ENCODE assay signal across 8 cellular contexts in genomic region chr10:103605359-103606156, GRCh38.
A peak's percentile ranks its signal among the peaks of the same experiment; 100 is the strongest.
DNase-seq lines count a peak whose midpoint lies in the region; ATAC-seq, FAIRE-seq and TF ChIP-seq lines count a peak whose summit lies in the region.

No MANE protein-coding gene starts in this region.

- TF ChIP-seq CTCF in WERI-Rb-1 (IDR thresholded peaks at IDR 0.05; ENCODE audit: low read depth, low read length) (peak; percentile 86), dorsolateral prefrontal cortex (IDR thresholded peaks at IDR 0.05 in 54 of 56, conservative IDR thresholded peaks at IDR 0.05 in 2 of 56; ENCODE audit: low read depth in 1 of 56, partially characterized antibody in 56 of 56) (peak; percentile 48 to 87 (median 77)), lung (IDR thresholded peaks at IDR 0.05; ENCODE audit: control extremely low read depth, extremely low read depth) (peak; percentile 46)

- no peaks in the 10 kb centered on the region for H3K4me1 ChIP-seq in lung (ENCODE audit: control insufficient read depth in 2 of 2, insufficient read depth in 2 of 2, low read length in 2 of 2)

- H3K9me3 ChIP-seq in WERI-Rb-1 (ENCODE audit: severe bottlenecking) (no peaks in the 10 kb centered on the region), lung (ENCODE audit: control insufficient read depth in 2 of 2, insufficient read depth in 1 of 2, low read length in 1 of 2) (peaks cover 0 to 2% of the 10 kb centered on the region in 2 donors)

- peak; percentile 62 for DNase-seq in CD1c-positive myeloid dendritic cell (ENCODE audit: extremely low spot score)
- DNase-seq in HT-29 (ENCODE audit: low spot score) = peak; percentile 53
- DNase-seq in WERI-Rb-1 = peak; percentile 70
- peak in 4 of 10 donors; percentile 51 to 70 (median 67) for DNase-seq in dorsolateral prefrontal cortex
- DNase-seq in lung (ENCODE audit: low spot score) = peak; percentile 42
- DNase-seq in superior temporal gyrus (ENCODE audit: extremely low spot score) = peak; percentile 84
- no peak for DNase-seq in H54 (ENCODE audit: insufficient read length, low spot score)
- DNase-seq in DMS153 (lab: John Stamatoyannopoulos, UW) = no peak

- FAIRE-seq in H54 (lab: Jason Lieb, UNC) = no peak

- ATAC-seq in lung (ENCODE audit: insufficient read depth, low FRiP score) = peak; percentile 30

- H3K36me3 ChIP-seq in WERI-Rb-1 = no peaks in the 10 kb centered on the region
- peaks cover 0 to 41% of the 10 kb centered on the region in 2 donors for H3K36me3 ChIP-seq in lung (ENCODE audit: control insufficient read depth in 2 of 2, insufficient read depth in 2 of 2, low read length in 2 of 2)

- H3K27ac ChIP-seq in WERI-Rb-1 (no peak overlapping the region), dorsolateral prefrontal cortex (peak overlapping the region in 52 of 59 donors; percentile 8 to 84 (median 65)), lung (ENCODE audit: low read depth in 1 of 2, low read length in 1 of 2) (no peak overlapping the region)

- H3K4me3 ChIP-seq in WERI-Rb-1 (ENCODE audit: low read depth, low read length) (no peak overlapping the region), dorsolateral prefrontal cortex (no peak overlapping the region), lung (no peak overlapping the region)

- intact Hi-C loops in dorsolateral prefrontal cortex (cut with DNase I) = loop anchor here in 1 of 2 donors (2.0 kb wide), 1 partner anchor 81 kb away; no protein-coding TSS in a partner anchor

- H3K27me3 ChIP-seq in WERI-Rb-1 (ENCODE audit: insufficient read depth, low read depth, severe bottlenecking) (no peaks in the 10 kb centered on the region), dorsolateral prefrontal cortex (no peaks in the 10 kb centered on the region), lung (ENCODE audit: control insufficient read depth, insufficient read depth) (no peaks in the 10 kb centered on the region)

- no peak for TF ChIP-seq POLR2A in H54 (IDR thresholded peaks at IDR 0.05; ENCODE audit: low read depth, low read length)

- 76 to 80% methylated on average over 13 of the region's 13 CpGs for WGBS in lung, 2 donors

Comparison
In these comparisons a context has a peak if more than half of its experiments do, and no peak if none do; other contexts are left out.
1. DNase-seq: peak in CD1c-positive myeloid dendritic cell (single experiment), HT-29 (single experiment), WERI-Rb-1 (single experiment), lung (single experiment) and superior temporal gyrus (single experiment); none in H54 (single experiment) and DMS153 (single experiment).
2. H3K27ac ChIP-seq: peak in dorsolateral prefrontal cortex (52 of 59); none in WERI-Rb-1 (single experiment) and lung (0 of 2).
3. Peak in every context shown above with its lines, with median percentiles within 50 percentile points of each other: CTCF ChIP-seq.